2 cellular contexts compared by ENCODE assay signal in genomic region chr3:12583280-12583679, GRCh38.
A peak's percentile ranks its signal among the peaks of the same experiment; 100 is the strongest.
TF ChIP-seq lines count a peak whose summit lies in the region.

No MANE protein-coding gene starts in this region.

TF ChIP-seq in liver, 16 proteins besides CTCF, POLR2A, EP300 and RAD21:
- TF ChIP-seq HNF4A (conservative IDR thresholded peaks at IDR 0.05) (peak; percentile 54 to 63), YY1 (IDR thresholded peaks at IDR 0.05) (no peak)

TF ChIP-seq in HepG2, 621 proteins besides CTCF, POLR2A, EP300 and RAD21:
- TF ChIP-seq MNT (IDR thresholded peaks at IDR 0.05): no peak
- TF ChIP-seq GRHL1 (CRISPR knock-in tag; conservative IDR thresholded peaks at IDR 0.05): no peak
- no peak for TF ChIP-seq ZNF607 (CRISPR knock-in tag; IDR thresholded peaks at IDR 0.05; ENCODE audit: borderline replicate concordance)
TF ChIP-seq in HepG2: peak in this region for 0.
